Comparison of ENCODE assay signal across 9 cellular contexts in the genomic region with DNA sequence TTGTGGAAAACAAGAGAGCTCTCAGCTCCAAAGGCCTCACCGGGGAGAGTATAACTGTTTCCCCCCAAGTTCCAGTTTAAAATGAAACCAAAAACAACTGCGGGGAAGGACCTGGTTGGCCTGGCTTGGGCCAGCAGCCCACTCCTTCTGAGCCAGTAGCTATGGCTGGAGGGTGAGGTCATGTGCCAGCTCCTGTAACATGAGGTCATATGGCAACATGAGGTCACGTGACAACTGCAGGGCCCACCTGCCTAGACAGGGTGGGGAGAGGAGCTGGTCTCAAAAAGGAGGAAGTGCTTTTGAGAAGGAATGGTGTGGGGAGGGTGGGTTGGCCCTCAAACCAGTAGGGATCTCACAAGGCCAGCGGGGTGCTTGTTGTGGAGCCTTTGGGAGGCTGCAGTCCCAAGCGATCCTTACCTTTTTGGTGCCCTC. TPM values are rescaled to one million over a fixed set of nuclear protein-coding genes. Genes with fewer than 3 reads are reported as not detected.
A peak's percentile ranks its signal among the peaks of the same experiment; 100 is the strongest.
DNase-seq lines count a peak whose midpoint lies in the region; ATAC-seq and TF ChIP-seq lines count a peak whose summit lies in the region.
"Had no signal": no experiment of that assay in that cellular context is flagged by ENCODE, and none has a peak within 500 bp of the region (broad histone marks: within the 10 kb centered on the region; RNA-seq: fewer than 3 reads in every experiment).

No MANE protein-coding gene starts in this region.

- no peak overlapping the region; the same call in 1 of the 2 replicates for H2AFZ ChIP-seq in OCI-LY3 (ENCODE audit: low read depth, low read length)
- H2AFZ ChIP-seq in GM23248: no peak overlapping the region

- H3K4me1 ChIP-seq in OCI-LY3 (ENCODE audit: low read length) (peaks cover 26% of the 10 kb centered on the region), mucosa of descending colon (ENCODE audit: low read depth) (peaks cover 20% of the 10 kb centered on the region), GM23248 (ENCODE audit: insufficient read depth) (no peaks in the 10 kb centered on the region)

- no peaks in the 10 kb centered on the region for H3F3A ChIP-seq in GM23248 (ENCODE audit: insufficient read depth)

- in situ Hi-C loops in GM23248 (cut with MboI): no loop called here

- H3K4me2 ChIP-seq in OCI-LY3 (ENCODE audit: low read length) (peak overlapping the region; percentile 17; the same call in 1 of the 2 replicates), GM23248 (ENCODE audit: unreplicated experiment) (no peak overlapping the region)

- H3K4me3 ChIP-seq in OCI-LY3 (ENCODE audit: low read length): no peak overlapping the region
- H3K4me3 ChIP-seq in mucosa of descending colon: no peak overlapping the region
- H3K4me3 ChIP-seq in GM23248: no peak overlapping the region

- peak; percentile 11 for DNase-seq in EH (ENCODE audit: low read depth)
- DNase-seq in mucosa of descending colon: no peak
- no peak for DNase-seq in NCI-H446 treated with DMSO at 0.1 percent for 48 hours (lab: John Stamatoyannopoulos, UW)
- no peak for DNase-seq in GM23248
- DNase-seq in stimulated activated CD4-positive, alpha-beta T cell treated with anti-CD3 and anti-CD28 coated beads, Interleukin-12 subunit alpha, Interleukin-12 subunit beta, amount 100 ng/mL, for 4 hours: no peak
- DNase-seq in activated CD8-positive, alpha-beta memory T cell treated with anti-CD3 and anti-CD28 coated beads, Interleukin-2, amount 50 U/mL, for 48 hours: no peak

- H3K27me3 ChIP-seq in OCI-LY3 (ENCODE audit: low read depth, low read length): no peaks in the 10 kb centered on the region
- peaks cover 7% of the 10 kb centered on the region; the same call in 1 of the 2 replicates for H3K27me3 ChIP-seq in GM23248 (replicated peaks; ENCODE audit: insufficient read depth)

- H3K27ac ChIP-seq in OCI-LY3 (ENCODE audit: low read length) (no peak overlapping the region), GM23248 (no peak overlapping the region)

- H4K20me1 ChIP-seq in OCI-LY3 (ENCODE audit: insufficient read depth, low read length) (no peaks in the 10 kb centered on the region), GM23248 (ENCODE audit: insufficient read depth) (no peaks in the 10 kb centered on the region)

- no peaks in the 10 kb centered on the region for H3K9me3 ChIP-seq in OCI-LY3 (ENCODE audit: insufficient read depth, low read length)
- H3K9me3 ChIP-seq in mucosa of descending colon: no peaks in the 10 kb centered on the region
- H3K9me3 ChIP-seq in GM23248 (ENCODE audit: low read depth): no peaks in the 10 kb centered on the region

- WGBS in GM23248 (ENCODE audit: low coverage in 1 of 2, low lambda C conversion rate in 2 of 2, missing lambda C conversion rate in 2 of 2), 2 experiments: 76 to 86% methylated on average over 5 of the region's 5 CpGs

- TF ChIP-seq CTCF in OCI-LY3 (IDR thresholded peaks at IDR 0.05; ENCODE audit: low read depth, low read length) (no peak), mucosa of descending colon (IDR thresholded peaks at IDR 0.05) (no peak)

- ATAC-seq in GM21825 (IDR thresholded peaks at IDR 0.05; ENCODE audit: unreplicated experiment) (peak; percentile 50), mucosa of descending colon (peak; percentile 1)

- H3K36me3 ChIP-seq in OCI-LY3 (replicated peaks; ENCODE audit: low read depth, low read length) (no peaks in the 10 kb centered on the region), mucosa of descending colon (ENCODE audit: low read depth) (no peaks in the 10 kb centered on the region), GM23248 (ENCODE audit: low read depth) (no peaks in the 10 kb centered on the region)

- H3K9ac ChIP-seq in OCI-LY3 (ENCODE audit: low read length) (no peak overlapping the region), GM23248 (no peak overlapping the region)

- no peaks in the 10 kb centered on the region for H3K9me2 ChIP-seq in GM23248 (ENCODE audit: insufficient read depth)

- intact Hi-C loops in mucosa of descending colon (cut with DNase I, micrococcal nuclease): no loop called here

- H3K79me2 ChIP-seq in OCI-LY3 (ENCODE audit: low read length) (no peaks in the 10 kb centered on the region), GM23248 (ENCODE audit: insufficient read depth) (no peaks in the 10 kb centered on the region)

RNA-seq across cellular contexts. Expression of gene CRB2, which starts 29.3 kb away (rescaled TPM):
- 1 to 10 TPM in 2 of 3 donors, under 1 TPM in 1; 0.47 to 3.7 (median 1.1) TPM for total RNA-seq in mucosa of descending colon
- total RNA-seq in GM23248 (2014; rRNA removed; shearing (Covaris generic)): not detected in 2 replicates
- not detected in 2 replicates for polyA plus RNA-seq in GM23248 (2016; fragmentation: Nextera tagmentation; extraction: Ambion mirVana)
- total RNA-seq: SK-MEL-5 had no signal

RNA-seq across cellular contexts. Expression of gene STRBP, which starts 58.3 kb away (rescaled TPM):
- 10 to 100 TPM; 39.8 to 45.0 (median 44.2) TPM for total RNA-seq in mucosa of descending colon
- total RNA-seq in GM23248 (2014; rRNA removed; shearing (Covaris generic)): 0.51 and 2.5 TPM in 2 replicates
- 1.1 and 1.4 TPM in 2 replicates for polyA plus RNA-seq in GM23248 (2016; fragmentation: Nextera tagmentation; extraction: Ambion mirVana)

Comparison
In these comparisons a context has a peak if more than half of its experiments do, and no peak if none do; other contexts are left out.
1. RNA of gene STRBP, which starts 58.3 kb away (total RNA-seq): 39.8 to 45.0 TPM in mucosa of descending colon; 0.51 to 2.5 TPM in GM23248; every median in the first group is over 10 times any median in the second.